ENCODE assay signal across 11 cellular contexts in the genomic region with DNA sequence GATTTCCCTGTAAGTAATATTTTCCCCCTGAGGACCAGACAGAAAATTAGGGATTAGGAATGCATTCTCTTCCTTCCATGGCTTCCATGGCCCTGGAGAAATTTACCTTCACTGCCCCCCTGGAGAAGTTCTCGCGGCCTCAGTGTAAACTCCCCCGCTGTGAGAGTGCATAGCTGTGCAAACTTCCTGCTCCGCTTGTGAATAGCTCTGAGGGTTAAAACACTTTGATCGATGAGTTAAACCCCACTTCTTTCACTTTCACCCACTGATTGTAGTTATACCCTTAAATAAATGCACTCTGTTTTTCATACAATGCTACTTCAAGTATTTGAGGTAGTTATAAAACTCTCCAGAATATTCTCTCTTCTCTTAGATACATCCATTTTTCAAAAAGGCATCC.
DNase-seq lines count a peak whose midpoint lies in the region; ATAC-seq and TF ChIP-seq lines count a peak whose summit lies in the region.
"Had no signal": no experiment of that assay in that cellular context is flagged by ENCODE, and none has a peak within 500 bp of the region (broad histone marks: within the 10 kb centered on the region; RNA-seq: fewer than 3 reads in every experiment).

No MANE protein-coding gene starts in this region.

- H3K79me2 ChIP-seq in MM.1S (ENCODE audit: low read length): no peaks in the 10 kb centered on the region

- H3K9me3 ChIP-seq in heart right ventricle (no peaks in the 10 kb centered on the region), MM.1S (replicated peaks; ENCODE audit: insufficient read depth, low read length) (no peaks in the 10 kb centered on the region), aorta (ENCODE audit: control insufficient read depth, low read length) (no peaks in the 10 kb centered on the region)

- H3K4me3 ChIP-seq in heart right ventricle: no peak overlapping the region
- H3K4me3 ChIP-seq in MM.1S (ENCODE audit: low read length): no peak overlapping the region
- no peak overlapping the region for H3K4me3 ChIP-seq in aorta (ENCODE audit: low read length in 2 of 2)

- H3K36me3 ChIP-seq in heart right ventricle (no peaks in the 10 kb centered on the region), MM.1S (replicated peaks; ENCODE audit: insufficient read depth, low read length) (no peaks in the 10 kb centered on the region), aorta (ENCODE audit: control insufficient read depth in 1 of 2, insufficient read depth in 2 of 2, low read length in 1 of 2) (no peaks in the 10 kb centered on the region)

- H3K4me2 ChIP-seq in MM.1S (ENCODE audit: low read depth, low read length): 0 out of 2 replicates have a peak overlapping the region, but pooled peaks have one; percentile 4

- H2AFZ ChIP-seq in MM.1S (ENCODE audit: low read length): no peak overlapping the region

- H3F3A ChIP-seq in MM.1S (ENCODE audit: insufficient read depth, low read length): no peaks in the 10 kb centered on the region

- intact Hi-C loops in cardiac septum (cut with DNase I) (no loop called here), heart right ventricle (cut with DNase I) (no loop called here), aorta (cut with DNase I) (no loop called here)

- H3K9me2 ChIP-seq in MM.1S (replicated peaks; ENCODE audit: insufficient read depth, low read length): no peaks in the 10 kb centered on the region

- H3K27me3 ChIP-seq in heart right ventricle (no peaks in the 10 kb centered on the region), MM.1S (replicated peaks; ENCODE audit: insufficient read depth, low read length) (peaks cover 21% of the 10 kb centered on the region; the same call in 1 of the 2 replicates), aorta (ENCODE audit: control insufficient read depth in 1 of 2, insufficient read depth in 2 of 2, low read length in 1 of 2) (no peaks in the 10 kb centered on the region)

- TF ChIP-seq CTCF in heart right ventricle (IDR thresholded peaks at IDR 0.05) (no peak), MM.1S (IDR thresholded peaks at IDR 0.05; ENCODE audit: low read length) (no peak)

- H3K4me1 ChIP-seq in heart right ventricle (no peaks in the 10 kb centered on the region), MM.1S (ENCODE audit: low read length) (peaks cover 14% of the 10 kb centered on the region), aorta (ENCODE audit: control insufficient read depth in 1 of 2, insufficient read depth in 2 of 2, low read length in 2 of 2) (no peaks in the 10 kb centered on the region)

- no peaks in the 10 kb centered on the region for H4K20me1 ChIP-seq in MM.1S (ENCODE audit: insufficient read depth, low read length)

- H3K9ac ChIP-seq in MM.1S (ENCODE audit: low read length): no peak overlapping the region

- peak; percentile 5 for DNase-seq in cardiac septum (ENCODE audit: low spot score)
- DNase-seq in heart right ventricle: no peak
- DNase-seq in MM.1S: peak; percentile 26
- no peak for DNase-seq in NCI-H2081 treated with DMSO at 0.1 percent for 48 hours (lab: John Stamatoyannopoulos, UW)
- no peak for DNase-seq in aorta
- DNase-seq: amniotic stem cell, dermis blood vessel endothelial cell, NCI-H446 treated with DMSO at 0.1 percent for 48 hours had no signal

- WGBS in heart right ventricle, 2 donors: 77 to 78% methylated on average over 5 of the region's 5 CpGs
- 21 to 30% methylated on average over 5 of the region's 5 CpGs for WGBS in aorta, 2 donors

- ATAC-seq in heart right ventricle: no peak
- ATAC-seq in GM19372 (IDR thresholded peaks at IDR 0.05; ENCODE audit: low read depth, unreplicated experiment): peak; percentile 55
- no peak for ATAC-seq in HG02623 (IDR thresholded peaks at IDR 0.05; ENCODE audit: unreplicated experiment)
- no peak for ATAC-seq in esophagus mucosa
- no peak for ATAC-seq in aorta (ENCODE audit: low FRiP score)

- H3K27ac ChIP-seq in heart right ventricle: no peak overlapping the region
- no peak overlapping the region for H3K27ac ChIP-seq in MM.1S (ENCODE audit: low read length)
- no peak overlapping the region for H3K27ac ChIP-seq in aorta (ENCODE audit: low read depth in 1 of 2, low read length in 2 of 2)

Comparison
In these comparisons a context has a peak if more than half of its experiments do, and no peak if none do; other contexts are left out.
1. DNase-seq: peak in cardiac septum (single experiment) and MM.1S (single experiment); none in heart right ventricle (0 of 2), NCI-H2081 treated with DMSO at 0.1 percent for 48 hours (single experiment) and aorta (0 of 2).